In the genomic region with DNA sequence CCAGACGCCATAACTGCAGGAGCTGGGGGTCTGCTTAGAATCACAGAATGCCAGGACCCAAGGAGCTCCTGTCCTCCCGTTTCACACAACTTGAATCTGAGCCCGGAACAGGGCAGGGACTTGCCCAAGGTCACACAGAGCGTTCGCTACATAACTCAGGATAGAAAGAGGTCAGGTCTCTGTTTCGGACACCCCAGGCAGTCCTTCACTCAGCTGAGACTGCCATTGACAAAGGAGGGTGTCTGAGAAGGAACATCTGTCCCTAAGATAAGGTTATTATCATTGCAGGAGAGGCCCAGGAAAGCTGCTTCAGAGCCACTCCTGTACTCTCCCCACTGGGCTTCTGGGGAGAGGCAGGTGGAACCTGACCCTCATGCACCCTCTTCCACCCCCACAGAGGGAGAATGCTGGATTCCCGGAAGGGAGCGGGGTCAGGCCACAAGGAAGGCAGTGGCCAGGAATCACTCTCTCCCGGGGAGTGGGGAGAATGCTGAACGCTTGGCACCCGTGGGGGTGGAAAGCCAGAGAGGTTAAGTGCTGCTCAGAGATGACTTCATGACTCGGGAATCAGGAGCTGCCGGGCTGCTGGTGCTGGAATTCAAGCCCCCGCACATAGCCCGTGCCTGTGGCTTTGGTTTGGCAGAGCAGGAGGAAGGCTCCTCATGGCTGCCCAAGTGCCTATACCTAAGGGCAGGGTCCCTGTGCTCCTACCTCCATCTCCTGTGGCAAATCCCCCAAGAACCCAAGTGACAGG, we compare ENCODE assay signal across 9 cellular contexts. TPM values are rescaled to one million over a fixed set of nuclear protein-coding genes. Genes with fewer than 3 reads are reported as not detected.
DNase-seq lines count a peak whose midpoint lies in the region; ATAC-seq and TF ChIP-seq lines count a peak whose summit lies in the region.
"Had no signal": no experiment of that assay in that cellular context is flagged by ENCODE, and none has a peak within 500 bp of the region (broad histone marks: within the 10 kb centered on the region; RNA-seq: fewer than 3 reads in every experiment).

No MANE protein-coding gene starts in this region.

- no peak for TF ChIP-seq CTCF in colonic mucosa (IDR thresholded peaks at IDR 0.05)
- no peak for TF ChIP-seq CTCF in testis (IDR thresholded peaks at IDR 0.05)

- H3K9ac ChIP-seq in colonic mucosa (ENCODE audit: low read depth in 2 of 2, low read length in 2 of 2) = peak overlapping the region in 1 of 2 donors; percentile 100

- DNase-seq in HUDEP-2 (lab: John Stamatoyannopoulos, UW; ENCODE audit: unreplicated experiment in 76 of 76) (peak in 51 of 76 experiments; percentile 6 to 70 (median 34)), colonic mucosa (peak; percentile 54), left kidney (ENCODE audit: low read depth, low spot score) (peak; percentile 89), testis (peak; percentile 67)
- DNase-seq in natural killer cell treated with Interleukin-12 subunit alpha and Interleukin-12 subunit beta and Interleukin-15 and Interleukin-18, amount 100 ng/mL, for 72 hours (ENCODE audit: low spot score) = no peak
- DNase-seq in stimulated activated CD4-positive, alpha-beta T cell treated with anti-CD3 and anti-CD28 coated beads, Interleukin-4, amount 100 ng/mL, for 4 hours = no peak

- H3K4me1 ChIP-seq in colonic mucosa = peaks cover 45% of the 10 kb centered on the region
- peaks cover 42% of the 10 kb centered on the region for H3K4me1 ChIP-seq in testis

- peaks cover 3% of the 10 kb centered on the region for H3K36me3 ChIP-seq in colonic mucosa
- H3K36me3 ChIP-seq in testis (ENCODE audit: low read depth, missing control alignments) = no peaks in the 10 kb centered on the region

- H3K9me3 ChIP-seq in colonic mucosa = no peaks in the 10 kb centered on the region
- no peaks in the 10 kb centered on the region for H3K9me3 ChIP-seq in testis

- intact Hi-C loops in colonic mucosa (cut with DNase I) (no loop called here), testis (cut with DNase I; ENCODE audit: low total_unique reads) (no loop called here)

- no peak for ATAC-seq in natural killer cell treated with Interleukin-12 subunit alpha and Interleukin-12 subunit beta and Interleukin-15 and Interleukin-18, amount 100 ng/mL, for 72 hours
- ATAC-seq in GM21528 (IDR thresholded peaks at IDR 0.05; ENCODE audit: low FRiP score, unreplicated experiment) = no peak
- ATAC-seq in GM18517 (IDR thresholded peaks at IDR 0.05; ENCODE audit: unreplicated experiment) = no peak

- H3K9me3 Mint-ChIP-seq in natural killer cell treated with Interleukin-12 subunit alpha and Interleukin-12 subunit beta and Interleukin-15 and Interleukin-18, amount 100 ng/mL, for 72 hours = no peaks in the 10 kb centered on the region
- H3K9me3 Mint-ChIP-seq: central memory CD8-positive, alpha-beta T cell had no signal

- TF ChIP-seq POLR2A in testis (IDR thresholded peaks at IDR 0.05) = no peak

- H3K27ac ChIP-seq in colonic mucosa (peak overlapping the region; percentile 72), testis (peak overlapping the region; percentile 22 to 64)

- no peaks in the 10 kb centered on the region for H3K36me3 Mint-ChIP-seq in natural killer cell treated with Interleukin-12 subunit alpha and Interleukin-12 subunit beta and Interleukin-15 and Interleukin-18, amount 100 ng/mL, for 72 hours

- peak overlapping the region in 1 of 2 donors; percentile 67 for H3K27ac Mint-ChIP-seq in natural killer cell treated with Interleukin-12 subunit alpha and Interleukin-12 subunit beta and Interleukin-15 and Interleukin-18, amount 100 ng/mL, for 72 hours

- no peaks in the 10 kb centered on the region for H3K4me1 Mint-ChIP-seq in natural killer cell treated with Interleukin-12 subunit alpha and Interleukin-12 subunit beta and Interleukin-15 and Interleukin-18, amount 100 ng/mL, for 72 hours (ENCODE audit: low read depth in 2 of 2)
- H3K4me1 Mint-ChIP-seq: central memory CD8-positive, alpha-beta T cell had no signal

- no peak overlapping the region for H3K4me3 Mint-ChIP-seq in natural killer cell treated with Interleukin-12 subunit alpha and Interleukin-12 subunit beta and Interleukin-15 and Interleukin-18, amount 100 ng/mL, for 72 hours
- H3K4me3 Mint-ChIP-seq: central memory CD8-positive, alpha-beta T cell had no signal

- H3K27me3 Mint-ChIP-seq in natural killer cell treated with Interleukin-12 subunit alpha and Interleukin-12 subunit beta and Interleukin-15 and Interleukin-18, amount 100 ng/mL, for 72 hours = no peaks in the 10 kb centered on the region
- H3K27me3 Mint-ChIP-seq: central memory CD8-positive, alpha-beta T cell had no signal

- H3K27me3 ChIP-seq in colonic mucosa = no peaks in the 10 kb centered on the region
- no peaks in the 10 kb centered on the region for H3K27me3 ChIP-seq in testis

- WGBS in testis, 2 donors = 43 to 45% methylated on average over 13 to 15 of the region's 15 CpGs

- no peak overlapping the region for H3K4me3 ChIP-seq in colonic mucosa
- no peak overlapping the region for H3K4me3 ChIP-seq in testis

RNA-seq across cellular contexts. Expression of gene SDC4, which starts 10.7 kb away (rescaled TPM):
- total RNA-seq in colonic mucosa = 100 to 1,000 TPM in 1 of 2 donors, 10 to 100 TPM in 1; 70.9 to 146 TPM
- 100 to 1,000 TPM; 191 to 234 TPM for total RNA-seq in testis
- polyA plus RNA-seq in testis (ENCODE audit: insufficient read depth, low read depth, low replicate concordance) = 124 TPM
- total RNA-seq in natural killer cell treated with Interleukin-12 subunit alpha and Interleukin-12 subunit beta and Interleukin-15 and Interleukin-18, amount 100 ng/mL, for 72 hours = 10 to 100 TPM; 23.3 to 43.5 TPM

RNA-seq across cellular contexts. Expression of gene SYS1, which starts 25.4 kb away (rescaled TPM):
- 10 to 100 TPM; 24.4 to 27.7 TPM for total RNA-seq in colonic mucosa
- total RNA-seq in testis = 10 to 100 TPM; 33.1 to 34.6 TPM
- polyA plus RNA-seq in testis (ENCODE audit: insufficient read depth, low read depth, low replicate concordance) = 20.0 TPM
- total RNA-seq in natural killer cell treated with Interleukin-12 subunit alpha and Interleukin-12 subunit beta and Interleukin-15 and Interleukin-18, amount 100 ng/mL, for 72 hours = 10 to 100 TPM; 23.3 to 31.4 TPM

RNA-seq across cellular contexts. Expression of gene MATN4, which starts 29.4 kb away (rescaled TPM):
- total RNA-seq in colonic mucosa (under 1 TPM in 1 of 2 donors, not detected in 1; 0.47 TPM), testis (1 to 10 TPM; 2.8 to 3.5 TPM)
- polyA plus RNA-seq in testis (ENCODE audit: insufficient read depth, low read depth, low replicate concordance) = 1.1 TPM
- 1 to 10 TPM in 1 of 2 donors, under 1 TPM in 1; 0.31 to 1.4 TPM for total RNA-seq in natural killer cell treated with Interleukin-12 subunit alpha and Interleukin-12 subunit beta and Interleukin-15 and Interleukin-18, amount 100 ng/mL, for 72 hours

RNA-seq across cellular contexts. Expression of gene RBPJL, which starts 30.9 kb away (rescaled TPM):
- total RNA-seq in colonic mucosa = under 1 TPM in 1 of 2 donors, not detected in 1; 0.74 TPM
- 1 to 10 TPM in 1 of 2 donors, under 1 TPM in 1; 0.43 to 1.1 TPM for total RNA-seq in testis
- polyA plus RNA-seq in testis (ENCODE audit: insufficient read depth, low read depth, low replicate concordance) = 0.26 TPM
- not detected for total RNA-seq in natural killer cell treated with Interleukin-12 subunit alpha and Interleukin-12 subunit beta and Interleukin-15 and Interleukin-18, amount 100 ng/mL, for 72 hours

RNA-seq across cellular contexts. Expression of gene TP53TG5, which starts 40.6 kb away (rescaled TPM):
- total RNA-seq in colonic mucosa = 1 to 10 TPM in 1 of 2 donors, under 1 TPM in 1; 0.40 to 1.0 TPM
- 10 to 100 TPM in 1 of 2 donors, 1 to 10 TPM in 1; 6.4 to 12.3 TPM for total RNA-seq in testis
- 28.2 TPM for polyA plus RNA-seq in testis (ENCODE audit: insufficient read depth, low read depth, low replicate concordance)
- total RNA-seq in natural killer cell treated with Interleukin-12 subunit alpha and Interleukin-12 subunit beta and Interleukin-15 and Interleukin-18, amount 100 ng/mL, for 72 hours = not detected

Comparison
In these comparisons a context has a peak if more than half of its experiments do, and no peak if none do; other contexts are left out.
1. DNase-seq: peak in HUDEP-2 (51 of 76), colonic mucosa (single experiment), left kidney (single experiment) and testis (single experiment); none in natural killer cell treated with Interleukin-12 subunit alpha and Interleukin-12 subunit beta and Interleukin-15 and Interleukin-18, amount 100 ng/mL, for 72 hours (single experiment) and stimulated activated CD4-positive, alpha-beta T cell treated with anti-CD3 and anti-CD28 coated beads, Interleukin-4, amount 100 ng/mL, for 4 hours (0 of 2).